28 cellular contexts compared by ENCODE assay signal in genomic region chr17:59488805-59489204, GRCh38.
"Had no signal": no experiment of that assay in that cellular context is flagged by ENCODE, and none has a peak within 500 bp of the region (broad histone marks: within the 10 kb centered on the region; RNA-seq: fewer than 3 reads in every experiment).

No MANE protein-coding gene starts in this region.

- H3K4me3 ChIP-seq: esophagus muscularis mucosa, gastroesophageal sphincter, heart left ventricle, hepatocyte, lung, neural progenitor cell, prostate gland, sigmoid colon, stomach, thyroid gland, uterus had no signal

- ATAC-seq: foreskin keratinocyte; gastroesophageal sphincter; heart left ventricle; left lobe of liver; naive thymus-derived CD4-positive, alpha-beta T cell; right cardiac atrium; stimulated activated effector memory CD8-positive, alpha-beta T cell treated with anti-CD3 and anti-CD28 coated beads, Interleukin-12 subunit alpha, Interleukin-12 subunit beta, amount 100 ng/mL, for 72 hours had no signal

- H3K27ac Mint-ChIP-seq: dendritic cell treated with granulocyte-macrophage colony-stimulating factor and Interleukin-4, amounts not matched to agents 40 ng/mL and 50 ng/mL, for 4 days; memory B cell; naive thymus-derived CD4-positive, alpha-beta T cell; neural progenitor cell; stimulated activated effector memory CD8-positive, alpha-beta T cell treated with anti-CD3 and anti-CD28 coated beads, Interleukin-12 subunit alpha, Interleukin-12 subunit beta, amount 100 ng/mL, for 72 hours had no signal

- H3K9ac ChIP-seq: neural progenitor cell had no signal

- H3K27me3 ChIP-seq: esophagus muscularis mucosa, gastroesophageal sphincter, heart left ventricle, hepatocyte, sigmoid colon, stomach, thyroid gland, uterus had no signal

- H2AFZ ChIP-seq: hepatocyte, neural progenitor cell had no signal

- H3K4me3 Mint-ChIP-seq: dendritic cell treated with granulocyte-macrophage colony-stimulating factor and Interleukin-4, amounts not matched to agents 40 ng/mL and 50 ng/mL, for 4 days; memory B cell; naive thymus-derived CD4-positive, alpha-beta T cell; nephron; neural progenitor cell; stimulated activated effector memory CD8-positive, alpha-beta T cell treated with anti-CD3 and anti-CD28 coated beads, Interleukin-12 subunit alpha, Interleukin-12 subunit beta, amount 100 ng/mL, for 72 hours had no signal

- H3K4me2 ChIP-seq: hepatocyte, neural progenitor cell had no signal

- DNase-seq: effector CD8-positive, alpha-beta T cell; foreskin keratinocyte; heart left ventricle; kidney; midbrain; naive thymus-derived CD4-positive, alpha-beta T cell; right cardiac atrium; sigmoid colon; stimulated activated CD4-positive, alpha-beta T cell treated with anti-CD3 and anti-CD28 coated beads, Interleukin-2, amount 100 ng/mL, for 24 hours; stimulated activated CD4-positive, alpha-beta T cell treated with anti-CD3 and anti-CD28 coated beads, Interleukin-4, amount 100 ng/mL, for 24 hours; stimulated activated naive CD4-positive, alpha-beta T cell treated with Interleukin-2 at 50 U/mL for 16 hours; stomach; thyroid gland; trophoblast cell; uterus had no signal

- H3K4me1 ChIP-seq: foreskin keratinocyte, neural progenitor cell, prostate gland, stomach, thyroid gland, uterus had no signal

- FAIRE-seq: colon, endothelial cell of umbilical vein, kidney had no signal

- H3K9me3 Mint-ChIP-seq: dendritic cell treated with granulocyte-macrophage colony-stimulating factor and Interleukin-4, amounts not matched to agents 40 ng/mL and 50 ng/mL, for 4 days; memory B cell; nephron; neural progenitor cell; stimulated activated effector memory CD8-positive, alpha-beta T cell treated with anti-CD3 and anti-CD28 coated beads, Interleukin-12 subunit alpha, Interleukin-12 subunit beta, amount 100 ng/mL, for 72 hours had no signal

- H3K27ac ChIP-seq: esophagus muscularis mucosa, foreskin keratinocyte, gastroesophageal sphincter, neural progenitor cell, prostate gland, sigmoid colon, stomach, thyroid gland, uterus had no signal

- H3K9me3 ChIP-seq: esophagus muscularis mucosa, gastroesophageal sphincter, heart left ventricle, prostate gland, sigmoid colon, stomach, thyroid gland, uterus had no signal

- H3K4me1 Mint-ChIP-seq: memory B cell; stimulated activated effector memory CD8-positive, alpha-beta T cell treated with anti-CD3 and anti-CD28 coated beads, Interleukin-12 subunit alpha, Interleukin-12 subunit beta, amount 100 ng/mL, for 72 hours had no signal

- H3K36me3 Mint-ChIP-seq: memory B cell; neural progenitor cell; stimulated activated effector memory CD8-positive, alpha-beta T cell treated with anti-CD3 and anti-CD28 coated beads, Interleukin-12 subunit alpha, Interleukin-12 subunit beta, amount 100 ng/mL, for 72 hours had no signal

- H3K79me2 ChIP-seq: hepatocyte had no signal

- H3K36me3 ChIP-seq: esophagus muscularis mucosa, gastroesophageal sphincter, heart left ventricle, neural progenitor cell, prostate gland, sigmoid colon, stomach, thyroid gland, uterus had no signal
